In genomic region chrX:73823473-73824004, GRCh38 we compare ENCODE assay signal across 9 cellular contexts. TPM values are rescaled to one million over a fixed set of nuclear protein-coding genes. Genes with fewer than 3 reads are reported as not detected.
"Had no signal": no experiment of that assay in that cellular context is flagged by ENCODE, and none has a peak within 500 bp of the region (broad histone marks: within the 10 kb centered on the region; RNA-seq: fewer than 3 reads in every experiment).

No MANE protein-coding gene starts in this region.

- ATAC-seq: GM12878 had no signal

- H3K4me3 ChIP-seq: GM12878 had no signal

- FAIRE-seq: G401.6, GM12878, GM12891, GM12892, GM18507, GM19239 had no signal

- DNase-seq: GDM1, GF-D8 had no signal

RNA-seq across cellular contexts. Expression of gene XIST, which starts 29.0 kb away (rescaled TPM):
- total RNA-seq: G401 had no signal
